15 cellular contexts compared by ENCODE assay signal in the genomic region with DNA sequence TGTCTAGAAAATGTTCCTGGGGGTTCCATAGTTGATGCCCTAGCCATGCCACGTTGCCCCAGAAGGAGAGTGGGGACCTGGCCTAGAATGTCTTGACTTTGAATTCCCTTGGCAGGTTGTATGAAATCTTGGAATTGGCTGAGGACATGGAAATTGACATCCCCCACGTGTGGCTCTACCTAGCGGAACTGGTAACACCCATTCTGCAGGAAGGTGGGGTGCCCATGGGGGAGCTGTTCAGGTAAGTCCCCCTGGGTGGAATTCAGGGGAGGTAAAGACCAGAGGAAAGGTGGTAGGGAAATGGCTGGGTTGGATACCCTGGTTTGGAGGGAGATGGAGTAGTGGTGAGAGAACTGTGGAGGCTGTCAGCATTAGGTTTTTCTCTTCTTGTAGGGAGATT.
"Had no signal": no experiment of that assay in that cellular context is flagged by ENCODE, and none has a peak within 500 bp of the region (broad histone marks: within the 10 kb centered on the region; RNA-seq: fewer than 3 reads in every experiment).

No MANE protein-coding gene starts in this region.

- H3K4me3 ChIP-seq: colonic mucosa, gastrocnemius medialis, left lung, psoas muscle, spleen, upper lobe of right lung had no signal

- DNase-seq: activated CD4-positive, CD25-positive, alpha-beta regulatory T cell treated with anti-CD3 and anti-CD28 coated beads, Interleukin-2, amount 50 U/mL, for 72 hours; activated gamma-delta T cell; colonic mucosa; effector CD4-positive, alpha-beta T cell; gastrocnemius medialis; left lung; nucleus accumbens; psoas muscle; spleen; stimulated activated CD4-positive, alpha-beta T cell treated with anti-CD3 and anti-CD28 coated beads, Interleukin-1b, Interleukin-23, amount 100 ng/mL, for 48 hours; stimulated activated naive CD4-positive, alpha-beta T cell treated with Interleukin-2 at 50 U/mL for 16 hours; upper lobe of right lung had no signal

- H3K27me3 Mint-ChIP-seq: natural killer cell treated with Interleukin-12 subunit alpha and Interleukin-12 subunit beta and Interleukin-15 and Interleukin-18, amount 100 ng/mL, for 72 hours had no signal

- H3K4me1 ChIP-seq: colonic mucosa, upper lobe of right lung had no signal

- H3K9me3 Mint-ChIP-seq: natural killer cell treated with Interleukin-12 subunit alpha and Interleukin-12 subunit beta and Interleukin-15 and Interleukin-18, amount 100 ng/mL, for 72 hours had no signal

- H3K27me3 ChIP-seq: colonic mucosa, gastrocnemius medialis, left lung, spleen, upper lobe of right lung had no signal

- H3K4me3 Mint-ChIP-seq: natural killer cell treated with Interleukin-12 subunit alpha and Interleukin-12 subunit beta and Interleukin-15 and Interleukin-18, amount 100 ng/mL, for 72 hours had no signal

- FAIRE-seq: keratinocyte had no signal

- H3K9me3 ChIP-seq: colonic mucosa, gastrocnemius medialis, left lung, psoas muscle, spleen, upper lobe of right lung had no signal

- ATAC-seq: gastrocnemius medialis; left lung; natural killer cell treated with Interleukin-12 subunit alpha and Interleukin-12 subunit beta and Interleukin-15 and Interleukin-18, amount 100 ng/mL, for 72 hours; psoas muscle; sciatic nerve had no signal

- H3K27ac ChIP-seq: colonic mucosa, left lung, psoas muscle, spleen, upper lobe of right lung had no signal
